In genomic region chr7:136495081-136495480, GRCh38 we compare ENCODE assay signal across 28 cellular contexts.
"Had no signal": no experiment of that assay in that cellular context is flagged by ENCODE, and none has a peak within 500 bp of the region (broad histone marks: within the 10 kb centered on the region; RNA-seq: fewer than 3 reads in every experiment).

No MANE protein-coding gene starts in this region.

- DNase-seq: stimulated activated CD4-positive, alpha-beta T cell treated with anti-CD3 and anti-CD28 coated beads, Interleukin-2, amount 100 ng/mL, for 48 hours; stimulated activated CD4-positive, alpha-beta T cell treated with anti-CD3 and anti-CD28 coated beads, Interleukin-4, amount 100 ng/mL, for 1 hour; stimulated activated CD4-positive, alpha-beta T cell treated with anti-CD3 and anti-CD28 coated beads, Interleukin-4, amount 100 ng/mL, for 24 hours; stimulated activated CD4-positive, alpha-beta T cell treated with anti-CD3 and anti-CD28 coated beads, Interleukin-4, amount 100 ng/mL, for 4 hours; stimulated activated CD8-positive, alpha-beta memory T cell treated with anti-CD3 and anti-CD28 coated beads, Interleukin-4, amount 100 ng/mL, for 48 hours; stimulated activated naive B cell treated with anti-CD40 and anti-IgM and Interleukin-4, amounts not matched to agents 10 μg/mL and 1 μg/mL and 100 μg/mL, for 72 hours; stimulated activated naive CD4-positive, alpha-beta T cell; stimulated activated naive CD4-positive, alpha-beta T cell treated with Interleukin-2 at 50 U/mL for 16 hours; stimulated activated naive CD8-positive, alpha-beta T cell treated with anti-CD3 and anti-CD28 coated beads, Interleukin-15, amount 100 ng/mL, for 72 hours; stimulated activated naive CD8-positive, alpha-beta T cell treated with anti-CD3 and anti-CD28 coated beads, Interleukin-15, Interleukin-2, amounts not matched to agents 100 U/mL and 50 U/mL, for 24 hours; stomach; substantia nigra; testis; thyroid gland; tibial artery; transverse colon; upper lobe of left lung; upper lobe of right lung; uterus had no signal

- H3K4me1 Mint-ChIP-seq: stimulated activated effector memory CD8-positive, alpha-beta T cell treated with anti-CD3 and anti-CD28 coated beads, Interleukin-12 subunit alpha, Interleukin-12 subunit beta, amount 100 ng/mL, for 72 hours; stimulated activated memory B cell treated with anti-CD40 and anti-IgM and Interleukin-4, amounts not matched to agents 10 μg/mL and 1 μg/mL and 100 μg/mL, for 72 hours; stimulated activated naive B cell treated with anti-CD40 and anti-IgM and Interleukin-4, amounts not matched to agents 10 μg/mL and 1 μg/mL and 100 μg/mL, for 72 hours; stimulated activated naive CD8-positive, alpha-beta T cell treated with anti-CD3 and anti-CD28 coated beads, Interleukin-15, amount 100 ng/mL, for 72 hours had no signal

- H3K9me3 ChIP-seq: stomach, suprapubic skin, testis, thoracic aorta, thyroid gland, tibial artery, tibial nerve, transverse colon, upper lobe of left lung, upper lobe of right lung, uterus, vagina had no signal

- H3K36me3 Mint-ChIP-seq: stimulated activated effector memory CD8-positive, alpha-beta T cell treated with anti-CD3 and anti-CD28 coated beads, Interleukin-12 subunit alpha, Interleukin-12 subunit beta, amount 100 ng/mL, for 72 hours; stimulated activated memory B cell treated with anti-CD40 and anti-IgM and Interleukin-4, amounts not matched to agents 10 μg/mL and 1 μg/mL and 100 μg/mL, for 72 hours; stimulated activated naive B cell treated with anti-CD40 and anti-IgM and Interleukin-4, amounts not matched to agents 10 μg/mL and 1 μg/mL and 100 μg/mL, for 72 hours; type B pancreatic cell had no signal

- H3K27ac ChIP-seq: stomach, suprapubic skin, testis, thoracic aorta, thyroid gland, tibial artery, tibial nerve, transverse colon, upper lobe of left lung, upper lobe of right lung, uterus, vagina had no signal

- H3K4me1 ChIP-seq: stomach, suprapubic skin, testis, thyroid gland, tibial artery, tibial nerve, transverse colon, upper lobe of left lung, upper lobe of right lung, uterus, vagina had no signal

- H3K36me3 ChIP-seq: stomach, suprapubic skin, thoracic aorta, thyroid gland, tibial artery, tibial nerve, transverse colon, upper lobe of left lung, upper lobe of right lung, uterus, vagina had no signal

- H3K27me3 ChIP-seq: stomach, suprapubic skin, testis, thyroid gland, tibial artery, tibial nerve, transverse colon, upper lobe of left lung, upper lobe of right lung, uterus, vagina had no signal

- H3K27ac Mint-ChIP-seq: stimulated activated effector memory CD8-positive, alpha-beta T cell treated with anti-CD3 and anti-CD28 coated beads, Interleukin-12 subunit alpha, Interleukin-12 subunit beta, amount 100 ng/mL, for 72 hours; stimulated activated memory B cell treated with anti-CD40 and anti-IgM and Interleukin-4, amounts not matched to agents 10 μg/mL and 1 μg/mL and 100 μg/mL, for 72 hours; stimulated activated naive B cell treated with anti-CD40 and anti-IgM and Interleukin-4, amounts not matched to agents 10 μg/mL and 1 μg/mL and 100 μg/mL, for 72 hours; stimulated activated naive CD8-positive, alpha-beta T cell treated with anti-CD3 and anti-CD28 coated beads, Interleukin-15, amount 100 ng/mL, for 72 hours; stimulated activated naive CD8-positive, alpha-beta T cell treated with anti-CD3 and anti-CD28 coated beads, Interleukin-15, Interleukin-2, amounts not matched to agents 100 ng/mL and 50 ng/mL, for 24 hours; type B pancreatic cell had no signal

- H3K4me3 Mint-ChIP-seq: stimulated activated effector memory CD8-positive, alpha-beta T cell treated with anti-CD3 and anti-CD28 coated beads, Interleukin-12 subunit alpha, Interleukin-12 subunit beta, amount 100 ng/mL, for 72 hours; stimulated activated memory B cell treated with anti-CD40 and anti-IgM and Interleukin-4, amounts not matched to agents 10 μg/mL and 1 μg/mL and 100 μg/mL, for 72 hours; stimulated activated naive B cell treated with anti-CD40 and anti-IgM and Interleukin-4, amounts not matched to agents 10 μg/mL and 1 μg/mL and 100 μg/mL, for 72 hours; stimulated activated naive CD8-positive, alpha-beta T cell treated with anti-CD3 and anti-CD28 coated beads, Interleukin-15, amount 100 ng/mL, for 72 hours; stimulated activated naive CD8-positive, alpha-beta T cell treated with anti-CD3 and anti-CD28 coated beads, Interleukin-15, Interleukin-2, amounts not matched to agents 100 ng/mL and 50 ng/mL, for 24 hours; type B pancreatic cell had no signal

- H3K9me3 Mint-ChIP-seq: type B pancreatic cell had no signal

- H3K27me3 Mint-ChIP-seq: stimulated activated memory B cell treated with anti-CD40 and anti-IgM and Interleukin-4, amounts not matched to agents 10 μg/mL and 1 μg/mL and 100 μg/mL, for 72 hours; stimulated activated naive B cell treated with anti-CD40 and anti-IgM and Interleukin-4, amounts not matched to agents 10 μg/mL and 1 μg/mL and 100 μg/mL, for 72 hours; stimulated activated naive CD8-positive, alpha-beta T cell treated with anti-CD3 and anti-CD28 coated beads, Interleukin-15, amount 100 ng/mL, for 72 hours; stimulated activated naive CD8-positive, alpha-beta T cell treated with anti-CD3 and anti-CD28 coated beads, Interleukin-15, Interleukin-2, amounts not matched to agents 100 ng/mL and 50 ng/mL, for 24 hours; type B pancreatic cell had no signal

- ATAC-seq: stimulated activated effector memory CD8-positive, alpha-beta T cell treated with anti-CD3 and anti-CD28 coated beads, Interleukin-12 subunit alpha, Interleukin-12 subunit beta, amount 100 ng/mL, for 72 hours; stimulated activated memory B cell treated with anti-CD40 and anti-IgM and Interleukin-4, amounts not matched to agents 10 μg/mL and 1 μg/mL and 100 μg/mL, for 72 hours; stimulated activated naive B cell treated with anti-CD40 and anti-IgM and Interleukin-4, amounts not matched to agents 10 μg/mL and 1 μg/mL and 100 μg/mL, for 72 hours; stimulated activated naive CD8-positive, alpha-beta T cell treated with anti-CD3 and anti-CD28 coated beads, Interleukin-15, amount 100 ng/mL, for 72 hours; stimulated activated naive CD8-positive, alpha-beta T cell treated with anti-CD3 and anti-CD28 coated beads, Interleukin-15, Interleukin-2, amounts not matched to agents 100 U/mL and 50 U/mL, for 24 hours; upper lobe of right lung had no signal

- FAIRE-seq: urothelium cell line had no signal

- H3K4me3 ChIP-seq: stomach, suprapubic skin, testis, thoracic aorta, thyroid gland, tibial artery, tibial nerve, transverse colon, upper lobe of left lung, upper lobe of right lung, uterus, vagina had no signal
